23 cellular contexts compared by ENCODE assay signal in genomic region chr11:124872280-124872679, GRCh38. TPM values are rescaled to one million over a fixed set of nuclear protein-coding genes. Genes with fewer than 3 reads are reported as not detected.
"Had no signal": no experiment of that assay in that cellular context is flagged by ENCODE, and none has a peak within 500 bp of the region (broad histone marks: within the 10 kb centered on the region; RNA-seq: fewer than 3 reads in every experiment).

No MANE protein-coding gene starts in this region.

- H3K27me3 ChIP-seq: SJCRH30 had no signal

- H3K4me1 ChIP-seq: SJCRH30 had no signal

- H3K9me3 Mint-ChIP-seq: activated naive CD8-positive, alpha-beta T cell treated with anti-CD3 and anti-CD28 coated beads, Interleukin-2, amount 10 ng/mL, durations not matched to agents 7 days and 5 days; T-helper 1 cell treated with Interleukin-12 subunit alpha and Interleukin-12 subunit beta and Interleukin-4 antibody, amounts not matched to agents 30 μg/mL and 1 μg/mL, for 36 hours had no signal

- DNase-seq: activated CD4-positive, alpha-beta T cell treated with anti-CD3 and anti-CD28 coated beads for 48 hours; activated CD4-positive, alpha-beta T cell treated with anti-CD3 and anti-CD28 coated beads, Interleukin-2, amount 50 U/mL, for 4 hours; activated CD4-positive, CD25-positive, alpha-beta regulatory T cell treated with anti-CD3 and anti-CD28 coated beads, Interleukin-2, amount 50 U/mL, for 72 hours; activated CD8-positive, alpha-beta memory T cell treated with anti-CD3 and anti-CD28 coated beads, Interleukin-2, amount 50 U/mL, for 48 hours; activated CD8-positive, alpha-beta T cell treated with anti-CD3 and anti-CD28 coated beads, Interleukin-2, amount 10 ng/mL, durations not matched to agents 7 days and 5 days; activated naive CD4-positive, alpha-beta T cell treated with anti-CD3 and anti-CD28 coated beads, Interleukin-2, amount 50 U/mL, for 16 hours; activated naive CD8-positive, alpha-beta T cell treated with anti-CD3 and anti-CD28 coated beads, Interleukin-2, amount 10 ng/mL, durations not matched to agents 7 days and 5 days; activated T-cell treated with anti-CD3 and anti-CD28 coated beads, Interleukin-2, amount 50 U/mL, for 1 hour; adrenal gland; anterior cingulate cortex; NCI-H1694 treated with DMSO at 0.1 percent for 48 hours; NCI-H2029 treated with DMSO at 0.1 percent for 48 hours; NCI-H510A treated with DMSO at 0.1 percent for 48 hours; NCI-H69; NK-92 treated with Interleukin-12 subunit alpha and Interleukin-12 subunit beta, amount 100 ng/mL, for 24 hours; OCI-M1; RPMI8226; SJCRH30 had no signal

- ATAC-seq: activated CD8-positive, alpha-beta T cell treated with anti-CD3 and anti-CD28 coated beads, Interleukin-2, amount 10 ng/mL, durations not matched to agents 7 days and 5 days; Panc1; Right ventricle myocardium inferior; SK-N-SH treated with all-trans-retinoic acid at 6 μM for 48 hours had no signal

- H3K4me3 ChIP-seq: adrenal gland, SJCRH30 had no signal

- H3K36me3 ChIP-seq: adrenal gland, SJCRH30 had no signal

- H3K9me3 ChIP-seq: adrenal gland, SJCRH30 had no signal

- H3K27ac ChIP-seq: adrenal gland, SJCRH30 had no signal

- H3K27ac Mint-ChIP-seq: activated CD8-positive, alpha-beta T cell treated with anti-CD3 and anti-CD28 coated beads, Interleukin-2, amount 10 ng/mL, durations not matched to agents 7 days and 5 days; activated naive CD8-positive, alpha-beta T cell treated with anti-CD3 and anti-CD28 coated beads, Interleukin-2, amount 10 ng/mL, durations not matched to agents 7 days and 5 days; T-helper 1 cell treated with Interleukin-12 subunit alpha and Interleukin-12 subunit beta and Interleukin-4 antibody, amounts not matched to agents 30 μg/mL and 1 μg/mL, for 36 hours had no signal

- H3K4me3 Mint-ChIP-seq: activated CD8-positive, alpha-beta T cell treated with anti-CD3 and anti-CD28 coated beads, Interleukin-2, amount 10 ng/mL, durations not matched to agents 7 days and 5 days; activated naive CD8-positive, alpha-beta T cell treated with anti-CD3 and anti-CD28 coated beads, Interleukin-2, amount 10 ng/mL, durations not matched to agents 7 days and 5 days; T-helper 1 cell treated with Interleukin-12 subunit alpha and Interleukin-12 subunit beta and Interleukin-4 antibody, amounts not matched to agents 30 μg/mL and 1 μg/mL, for 36 hours had no signal

- H3K36me3 Mint-ChIP-seq: activated naive CD8-positive, alpha-beta T cell treated with anti-CD3 and anti-CD28 coated beads, Interleukin-2, amount 10 ng/mL, durations not matched to agents 7 days and 5 days had no signal

RNA-seq across cellular contexts. Expression of gene ROBO4, which starts 25.4 kb away (rescaled TPM):
- total RNA-seq: activated naive CD8-positive, alpha-beta T cell treated with anti-CD3 and anti-CD28 coated beads, Interleukin-2, amount 10 ng/mL, durations not matched to agents 7 days and 5 days had no signal

RNA-seq across cellular contexts. Expression of gene HEPN1, which starts 46.8 kb away (rescaled TPM):
- total RNA-seq: activated CD8-positive, alpha-beta T cell treated with anti-CD3 and anti-CD28 coated beads, Interleukin-2, amount 10 ng/mL, durations not matched to agents 7 days and 5 days; activated naive CD8-positive, alpha-beta T cell treated with anti-CD3 and anti-CD28 coated beads, Interleukin-2, amount 10 ng/mL, durations not matched to agents 7 days and 5 days; cardiac septum; Right ventricle myocardium inferior; SJCRH30 had no signal
